33 cellular contexts compared by ENCODE assay signal in genomic region chr17:82011617-82012481, GRCh38. TPM values are rescaled to one million over a fixed set of nuclear protein-coding genes. Genes with fewer than 3 reads are reported as not detected.
DNase-seq lines count a peak whose midpoint lies in the region; ATAC-seq and TF ChIP-seq lines count a peak whose summit lies in the region.
"Had no signal": no experiment of that assay in that cellular context is flagged by ENCODE, and none has a peak within 500 bp of the region (broad histone marks: within the 10 kb centered on the region; RNA-seq: fewer than 3 reads in every experiment).

No MANE protein-coding gene starts in this region.

- WGBS in right cardiac atrium: 82% methylated on average over 35 of the region's 35 CpGs
- 84 to 88% methylated on average over 35 of the region's 35 CpGs for WGBS in ectodermal cell, 2 experiments
- 70 to 76% methylated on average over 13 to 35 of the region's 35 CpGs for WGBS in upper lobe of left lung, 2 donors

- no peaks in the 10 kb centered on the region for H4K20me1 ChIP-seq in neural progenitor cell (ENCODE audit: low read depth)

- H3K36me3 Mint-ChIP-seq in neural progenitor cell: no peaks in the 10 kb centered on the region
- H3K36me3 Mint-ChIP-seq: activated CD4-positive, alpha-beta memory T cell treated with anti-CD3 and anti-CD28 coated beads for 36 hours; CD4-positive, CD25-positive, alpha-beta regulatory T cell; type B pancreatic cell had no signal

- no peaks in the 10 kb centered on the region for H3K9me3 Mint-ChIP-seq in neural progenitor cell
- H3K9me3 Mint-ChIP-seq: activated CD4-positive, alpha-beta memory T cell treated with anti-CD3 and anti-CD28 coated beads for 36 hours; activated T-cell treated with anti-CD3 and anti-CD28 coated beads, Interleukin-2, amount 50 U/mL, for 72 hours; CD4-positive, CD25-positive, alpha-beta regulatory T cell; effector memory CD8-positive, alpha-beta T cell; GM23338; HFFc6; nephron progenitor cell; T-helper 2 cell treated with Interferon-gamma antibody and Interleukin-4, amounts not matched to agents 5 μg/mL and 100 μg/mL, for 36 hours; type B pancreatic cell had no signal

- H3K27ac ChIP-seq in cardiac muscle cell: peak overlapping the region; percentile 89
- no peak overlapping the region for H3K27ac ChIP-seq in right cardiac atrium (ENCODE audit: low read length)
- peak overlapping the region; percentile 30 for H3K27ac ChIP-seq in ectodermal cell (ENCODE audit: insufficient read depth, low read depth, low read length, poor library complexity, severe bottlenecking)
- H3K27ac ChIP-seq in neural progenitor cell: peak overlapping the region; percentile 53
- peak overlapping the region; percentile 76 to 91 (median 80) for H3K27ac ChIP-seq in upper lobe of left lung
- no peak overlapping the region for H3K27ac ChIP-seq in foreskin keratinocyte
- no peak overlapping the region for H3K27ac ChIP-seq in colonic mucosa
- H3K27ac ChIP-seq: pancreas had no signal

- H3K79me2 ChIP-seq in neural progenitor cell (ENCODE audit: low read depth): no peaks in the 10 kb centered on the region

- no peak overlapping the region for H3K4me3 Mint-ChIP-seq in neural progenitor cell
- H3K4me3 Mint-ChIP-seq: activated CD4-positive, alpha-beta memory T cell treated with anti-CD3 and anti-CD28 coated beads for 36 hours; activated T-cell treated with anti-CD3 and anti-CD28 coated beads, Interleukin-2, amount 50 U/mL, for 72 hours; CD4-positive, CD25-positive, alpha-beta regulatory T cell; effector memory CD8-positive, alpha-beta T cell; GM23338; HFFc6; nephron progenitor cell; T-helper 2 cell treated with Interferon-gamma antibody and Interleukin-4, amounts not matched to agents 5 μg/mL and 100 μg/mL, for 36 hours; type B pancreatic cell had no signal

- no peak for ATAC-seq in right cardiac atrium
- no peak for ATAC-seq in upper lobe of left lung (ENCODE audit: low FRiP score in 2 of 2)
- ATAC-seq in foreskin keratinocyte: no peak
- no peak for ATAC-seq in mucosa of descending colon
- ATAC-seq: activated T-cell treated with anti-CD3 and anti-CD28 coated beads, Interleukin-2, amount 50 U/mL, for 72 hours; effector memory CD8-positive, alpha-beta T cell; GM23338; pancreas had no signal

- H3K27me3 ChIP-seq in cardiac muscle cell (no peaks in the 10 kb centered on the region), right cardiac atrium (ENCODE audit: control insufficient read depth, insufficient read depth) (no peaks in the 10 kb centered on the region), ectodermal cell (ENCODE audit: control insufficient read depth, insufficient read depth, low read length, poor library complexity, severe bottlenecking) (no peaks in the 10 kb centered on the region), neural progenitor cell (no peaks in the 10 kb centered on the region), upper lobe of left lung (no peaks in the 10 kb centered on the region), foreskin keratinocyte (peaks cover 11% of the 10 kb centered on the region), colonic mucosa (no peaks in the 10 kb centered on the region)
- H3K27me3 ChIP-seq: MG63, pancreas had no signal

- no peak overlapping the region for H3K27ac Mint-ChIP-seq in neural progenitor cell
- H3K27ac Mint-ChIP-seq: activated CD4-positive, alpha-beta memory T cell treated with anti-CD3 and anti-CD28 coated beads for 36 hours; activated T-cell treated with anti-CD3 and anti-CD28 coated beads, Interleukin-2, amount 50 U/mL, for 72 hours; CD4-positive, CD25-positive, alpha-beta regulatory T cell; GM23338; T-helper 2 cell treated with Interferon-gamma antibody and Interleukin-4, amounts not matched to agents 5 μg/mL and 100 μg/mL, for 36 hours; type B pancreatic cell had no signal

- H2AFZ ChIP-seq in neural progenitor cell (replicated peaks): no peak overlapping the region
- H2AFZ ChIP-seq: GM23338 had no signal

- no peaks in the 10 kb centered on the region for H3K9me3 ChIP-seq in cardiac muscle cell (ENCODE audit: low read depth)
- H3K9me3 ChIP-seq in right cardiac atrium (ENCODE audit: control insufficient read depth, low read length): no peaks in the 10 kb centered on the region
- no peaks in the 10 kb centered on the region for H3K9me3 ChIP-seq in ectodermal cell (ENCODE audit: control insufficient read depth, low read length)
- no peaks in the 10 kb centered on the region for H3K9me3 ChIP-seq in neural progenitor cell (ENCODE audit: low read depth)
- no peaks in the 10 kb centered on the region for H3K9me3 ChIP-seq in upper lobe of left lung
- no peaks in the 10 kb centered on the region for H3K9me3 ChIP-seq in colonic mucosa
- H3K9me3 ChIP-seq in mucosa of descending colon: no peaks in the 10 kb centered on the region
- H3K9me3 ChIP-seq: MG63, pancreas had no signal

- H3K9ac ChIP-seq in neural progenitor cell (peak overlapping the region; percentile 37), colonic mucosa (ENCODE audit: low read depth in 2 of 2, low read length in 2 of 2) (no peak overlapping the region)

- H3K4me2 ChIP-seq in neural progenitor cell: no peak overlapping the region
- H3K4me2 ChIP-seq: GM23338 had no signal

- H3K4me1 Mint-ChIP-seq in neural progenitor cell: peaks cover 3% of the 10 kb centered on the region
- H3K4me1 Mint-ChIP-seq: CD4-positive, CD25-positive, alpha-beta regulatory T cell; GM23338 had no signal

- no peak for TF ChIP-seq EP300 in upper lobe of left lung (IDR thresholded peaks at IDR 0.05)

- no peaks in the 10 kb centered on the region for H3F3A ChIP-seq in neural progenitor cell (ENCODE audit: low read depth)

- TF ChIP-seq POLR2A in upper lobe of left lung (IDR thresholded peaks at IDR 0.05): no peak

- DNase-seq in cardiac muscle cell (ENCODE audit: low read depth in 1 of 2, low spot score in 1 of 2) (no peak), right cardiac atrium (no peak), neural progenitor cell (ENCODE audit: low spot score) (no peak), upper lobe of left lung (peak in 1 of 2 donors; percentile 73), foreskin keratinocyte (no peak), colonic mucosa (no peak), mucosa of descending colon (no peak)
- DNase-seq: 8988T; activated CD4-positive, alpha-beta memory T cell treated with anti-CD3 and anti-CD28 coated beads for 36 hours; activated CD4-positive, alpha-beta T cell treated with anti-CD3 and anti-CD28 coated beads for 1 hour; activated T-cell treated with anti-CD3 and anti-CD28 coated beads, Interleukin-2, amount 50 U/mL, for 72 hours; CD4-positive, CD25-positive, alpha-beta regulatory T cell; cortex of kidney; DND-41; effector memory CD8-positive, alpha-beta T cell; erythroblast; GF-D8; KG1; MG63; NCI-H1105 treated with DMSO at 0.1 percent for 48 hours; NCI-H2029; NCI-H526 treated with DMSO at 0.1 percent for 48 hours; nephron progenitor cell; pancreas; SHP77 treated with DMSO at 0.1 percent for 48 hours; stimulated activated CD4-positive, alpha-beta T cell treated with anti-CD3 and anti-CD28 coated beads, Interleukin-12 subunit alpha, Interleukin-12 subunit beta, amount 100 ng/mL, for 4 hours; stimulated activated CD4-positive, alpha-beta T cell treated with anti-CD3 and anti-CD28 coated beads, Interleukin-2, amount 100 ng/mL, for 48 hours had no signal

- H3K4me3 ChIP-seq in cardiac muscle cell: no peak overlapping the region
- no peak overlapping the region for H3K4me3 ChIP-seq in right cardiac atrium (ENCODE audit: low read length)
- no peak overlapping the region for H3K4me3 ChIP-seq in ectodermal cell (ENCODE audit: insufficient read depth, low read depth, low read length)
- no peak overlapping the region for H3K4me3 ChIP-seq in neural progenitor cell
- no peak overlapping the region for H3K4me3 ChIP-seq in upper lobe of left lung
- no peak overlapping the region for H3K4me3 ChIP-seq in colonic mucosa
- H3K4me3 ChIP-seq in mucosa of descending colon: no peak overlapping the region
- H3K4me3 ChIP-seq: GM23338, lung, MG63, pancreas had no signal

- TF ChIP-seq CTCF in cardiac muscle cell (IDR thresholded peaks at IDR 0.05; ENCODE audit: low read depth, low read length) (no peak), neural progenitor cell (IDR thresholded peaks at IDR 0.05) (no peak), upper lobe of left lung (IDR thresholded peaks at IDR 0.05) (no peak), foreskin keratinocyte (conservative IDR thresholded peaks at IDR 0.05) (no peak), colonic mucosa (IDR thresholded peaks at IDR 0.05) (no peak), mucosa of descending colon (IDR thresholded peaks at IDR 0.05) (no peak)

- intact Hi-C loops in right cardiac atrium (cut with DNase I) (no loop called here), colonic mucosa (cut with DNase I) (no loop called here), mucosa of descending colon (cut with DNase I, micrococcal nuclease) (no loop called here)

- peaks cover 3% of the 10 kb centered on the region for H3K27me3 Mint-ChIP-seq in neural progenitor cell (ENCODE audit: insufficient read depth, low read depth)
- H3K27me3 Mint-ChIP-seq: activated CD4-positive, alpha-beta memory T cell treated with anti-CD3 and anti-CD28 coated beads for 36 hours; CD4-positive, CD25-positive, alpha-beta regulatory T cell; effector memory CD8-positive, alpha-beta T cell; type B pancreatic cell had no signal

- H3K36me3 ChIP-seq in cardiac muscle cell (no peaks in the 10 kb centered on the region), ectodermal cell (ENCODE audit: control insufficient read depth, insufficient read depth, low read length) (no peaks in the 10 kb centered on the region), neural progenitor cell (no peaks in the 10 kb centered on the region), upper lobe of left lung (peaks cover 0 to 15% (median 5%) of the 10 kb centered on the region in 4 donors), colonic mucosa (no peaks in the 10 kb centered on the region), mucosa of descending colon (ENCODE audit: low read depth) (no peaks in the 10 kb centered on the region)
- H3K36me3 ChIP-seq: pancreas had no signal

- H3K4me1 ChIP-seq in cardiac muscle cell (ENCODE audit: low read depth): peaks cover 18% of the 10 kb centered on the region
- peaks cover 2% of the 10 kb centered on the region for H3K4me1 ChIP-seq in right cardiac atrium (ENCODE audit: control insufficient read depth, insufficient read depth, low read length)
- H3K4me1 ChIP-seq in ectodermal cell (ENCODE audit: control insufficient read depth, insufficient read depth, low read length): peaks cover 24% of the 10 kb centered on the region
- no peaks in the 10 kb centered on the region for H3K4me1 ChIP-seq in neural progenitor cell
- H3K4me1 ChIP-seq in upper lobe of left lung: peaks cover 0 to 35% (median 19%) of the 10 kb centered on the region in 4 donors
- H3K4me1 ChIP-seq in foreskin keratinocyte: peaks cover 4% of the 10 kb centered on the region
- H3K4me1 ChIP-seq in colonic mucosa: no peaks in the 10 kb centered on the region
- no peaks in the 10 kb centered on the region for H3K4me1 ChIP-seq in mucosa of descending colon (ENCODE audit: low read depth)
- H3K4me1 ChIP-seq: pancreas had no signal

RNA-seq across cellular contexts. Expression of gene CENPX, which starts 10.8 kb away (rescaled TPM):
- total RNA-seq in cardiac muscle cell: 82.9 and 108 TPM in 2 replicates
- 98.2 and 129 TPM in 2 replicates for polyA plus RNA-seq in cardiac muscle cell
- 10 to 100 TPM; 20.1 to 28.6 (median 26.0) TPM for total RNA-seq in right cardiac atrium
- 31.2 TPM for polyA plus RNA-seq in right cardiac atrium
- polyA plus RNA-seq in ectodermal cell (2013, experiment 1 of 4): 81.5 TPM
- 79.1 TPM for polyA plus RNA-seq in ectodermal cell (2013, experiment 2 of 4)
- polyA plus RNA-seq in ectodermal cell (2013, experiment 3 of 4): 67.4 TPM
- 68.3 TPM for polyA plus RNA-seq in ectodermal cell (2013, experiment 4 of 4)
- 53.0 and 85.0 TPM in 2 replicates for total RNA-seq in neural progenitor cell (ENCODE audit: low replicate concordance)
- 10 to 100 TPM; 24.1 to 60.5 (median 47.8) TPM for total RNA-seq in upper lobe of left lung
- 87.1 and 87.4 TPM in 2 replicates for total RNA-seq in foreskin keratinocyte
- polyA plus RNA-seq in foreskin keratinocyte: 135 and 144 TPM in 2 replicates
- total RNA-seq in colonic mucosa: 100 to 1,000 TPM in 1 of 2 donors, 10 to 100 TPM in 1; 91.1 to 238 TPM
- 100 to 1,000 TPM in 1 of 3 donors, 10 to 100 TPM in 2; 76.3 to 114 (median 81.3) TPM for total RNA-seq in mucosa of descending colon

RNA-seq across cellular contexts. Expression of gene LRRC45, which starts 11.3 kb away (rescaled TPM):
- total RNA-seq in cardiac muscle cell (36.5 and 43.3 TPM in 2 replicates), right cardiac atrium (1 to 10 TPM; 3.2 to 6.7 (median 6.0) TPM), neural progenitor cell (ENCODE audit: low replicate concordance) (15.4 and 46.7 TPM in 2 replicates), upper lobe of left lung (10 to 100 TPM; 14.0 to 57.6 (median 20.4) TPM), foreskin keratinocyte (15.9 and 16.2 TPM in 2 replicates), colonic mucosa (10 to 100 TPM; 16.6 to 60.0 TPM), mucosa of descending colon (10 to 100 TPM; 18.9 to 20.0 (median 19.8) TPM)
- polyA plus RNA-seq in cardiac muscle cell (15.2 and 31.8 TPM in 2 replicates), right cardiac atrium (4.9 TPM), foreskin keratinocyte (12.7 and 12.8 TPM in 2 replicates)
- 30.0 TPM for polyA plus RNA-seq in ectodermal cell (2013, experiment 1 of 4)
- polyA plus RNA-seq in ectodermal cell (2013, experiment 2 of 4): 27.4 TPM
- polyA plus RNA-seq in ectodermal cell (2013, experiment 3 of 4): 24.5 TPM
- polyA plus RNA-seq in ectodermal cell (2013, experiment 4 of 4): 21.4 TPM

RNA-seq across cellular contexts. Expression of gene RAC3, which starts 19.6 kb away (rescaled TPM):
- 58.7 and 73.7 TPM in 2 replicates for total RNA-seq in cardiac muscle cell
- 9.9 and 16.4 TPM in 2 replicates for polyA plus RNA-seq in cardiac muscle cell
- total RNA-seq in right cardiac atrium: 1 to 10 TPM; 1.0 to 2.0 (median 1.5) TPM
- 2.4 TPM for polyA plus RNA-seq in right cardiac atrium
- 82.3 TPM for polyA plus RNA-seq in ectodermal cell (2013, experiment 1 of 4)
- polyA plus RNA-seq in ectodermal cell (2013, experiment 2 of 4): 64.4 TPM
- polyA plus RNA-seq in ectodermal cell (2013, experiment 3 of 4): 63.3 TPM
- polyA plus RNA-seq in ectodermal cell (2013, experiment 4 of 4): 56.0 TPM
- total RNA-seq in neural progenitor cell (ENCODE audit: low replicate concordance): 31.6 and 81.2 TPM in 2 replicates
- 10 to 100 TPM in 2 of 6 donors, 1 to 10 TPM in 4; 3.0 to 12.6 (median 7.1) TPM for total RNA-seq in upper lobe of left lung
- 27.5 and 30.2 TPM in 2 replicates for total RNA-seq in foreskin keratinocyte
- polyA plus RNA-seq in foreskin keratinocyte: 43.9 and 46.1 TPM in 2 replicates
- total RNA-seq in colonic mucosa: 10 to 100 TPM in 1 of 2 donors, 1 to 10 TPM in 1; 7.0 to 16.6 TPM
- total RNA-seq in mucosa of descending colon: 1 to 10 TPM; 3.4 to 6.2 (median 4.2) TPM

RNA-seq across cellular contexts. Expression of gene DCXR, which starts 25.6 kb away (rescaled TPM):
- total RNA-seq in cardiac muscle cell (164 and 256 TPM in 2 replicates), right cardiac atrium (100 to 1,000 TPM; 127 to 181 (median 168) TPM), neural progenitor cell (ENCODE audit: low replicate concordance) (36.5 and 64.9 TPM in 2 replicates), upper lobe of left lung (100 to 1,000 TPM; 122 to 358 (median 211) TPM), foreskin keratinocyte (59.6 and 69.0 TPM in 2 replicates), colonic mucosa (100 to 1,000 TPM; 115 to 183 TPM), mucosa of descending colon (100 to 1,000 TPM in 2 of 3 donors, 10 to 100 TPM in 1; 84.9 to 151 (median 124) TPM)
- polyA plus RNA-seq in cardiac muscle cell (228 and 312 TPM in 2 replicates), right cardiac atrium (196 TPM), foreskin keratinocyte (97.4 and 98.0 TPM in 2 replicates)
- 63.2 TPM for polyA plus RNA-seq in ectodermal cell (2013, experiment 1 of 4)
- 55.2 TPM for polyA plus RNA-seq in ectodermal cell (2013, experiment 2 of 4)
- 60.7 TPM for polyA plus RNA-seq in ectodermal cell (2013, experiment 3 of 4)
- polyA plus RNA-seq in ectodermal cell (2013, experiment 4 of 4): 61.4 TPM

RNA-seq across cellular contexts. Expression of gene ASPSCR1, which starts 34.4 kb away (rescaled TPM):
- 48.5 and 58.9 TPM in 2 replicates for total RNA-seq in cardiac muscle cell
- 63.1 and 74.0 TPM in 2 replicates for polyA plus RNA-seq in cardiac muscle cell
- total RNA-seq in right cardiac atrium: 10 to 100 TPM; 16.6 to 28.9 (median 21.6) TPM
- 20.1 TPM for polyA plus RNA-seq in right cardiac atrium
- 48.6 TPM for polyA plus RNA-seq in ectodermal cell (2013, experiment 1 of 4)
- 47.6 TPM for polyA plus RNA-seq in ectodermal cell (2013, experiment 2 of 4)
- polyA plus RNA-seq in ectodermal cell (2013, experiment 3 of 4): 31.3 TPM
- 32.9 TPM for polyA plus RNA-seq in ectodermal cell (2013, experiment 4 of 4)
- 13.1 and 40.9 TPM in 2 replicates for total RNA-seq in neural progenitor cell (ENCODE audit: low replicate concordance)
- 10 to 100 TPM; 26.0 to 96.4 (median 56.1) TPM for total RNA-seq in upper lobe of left lung
- 16.7 and 20.2 TPM in 2 replicates for total RNA-seq in foreskin keratinocyte
- 16.6 and 21.5 TPM in 2 replicates for polyA plus RNA-seq in foreskin keratinocyte
- 10 to 100 TPM; 21.7 to 43.0 TPM for total RNA-seq in colonic mucosa
- total RNA-seq in mucosa of descending colon: 10 to 100 TPM; 33.1 to 35.2 (median 34.5) TPM

Comparison
In these comparisons a context has a peak if more than half of its experiments do, and no peak if none do; other contexts are left out.
1. H3K27ac ChIP-seq: peak in cardiac muscle cell (single experiment), ectodermal cell (single experiment), neural progenitor cell (single experiment) and upper lobe of left lung (4 of 4); none in right cardiac atrium (single experiment), foreskin keratinocyte (single experiment) and colonic mucosa (single experiment).